In the genomic region with DNA sequence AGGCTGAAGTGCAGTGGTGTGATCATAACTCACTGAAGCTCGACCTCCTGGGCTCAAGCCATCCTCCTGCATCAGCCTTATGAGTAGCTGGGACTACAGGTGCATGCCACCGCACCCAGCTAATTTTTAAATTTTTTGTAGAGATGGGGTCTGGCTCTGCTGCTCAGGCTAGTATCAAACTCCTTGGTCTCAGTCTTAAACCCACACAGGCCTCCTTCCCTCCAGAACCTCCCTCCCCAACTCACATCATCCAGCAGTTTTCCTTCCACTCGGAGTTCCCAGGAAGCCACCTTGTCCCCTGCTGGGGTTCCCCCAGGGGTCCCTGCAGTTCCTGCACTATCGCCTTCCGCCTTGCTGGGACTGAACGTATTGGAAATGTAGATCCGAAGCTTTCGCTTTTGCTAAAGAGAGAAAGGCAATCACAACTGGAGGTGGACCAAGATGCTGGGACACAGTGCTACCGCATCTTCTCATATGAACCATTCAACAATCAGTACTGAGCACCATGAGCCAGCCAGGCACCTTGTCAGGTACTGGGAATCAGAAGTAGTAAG, we compare ENCODE assay signal across 12 cellular contexts. TPM values are rescaled to one million over a fixed set of nuclear protein-coding genes. Genes with fewer than 3 reads are reported as not detected.
DNase-seq lines count a peak whose midpoint lies in the region; ATAC-seq and TF ChIP-seq lines count a peak whose summit lies in the region.
"Had no signal": no experiment of that assay in that cellular context is flagged by ENCODE, and none has a peak within 500 bp of the region (broad histone marks: within the 10 kb centered on the region; RNA-seq: fewer than 3 reads in every experiment).

No MANE protein-coding gene starts in this region.

- intact Hi-C loops in mucosa of descending colon (cut with DNase I, micrococcal nuclease) = no loop called here

- no peak for ATAC-seq in CD4-positive, CD25-positive, alpha-beta regulatory T cell (ENCODE audit: low read depth in 2 of 2)
- no peak for ATAC-seq in mucosa of descending colon
- ATAC-seq: sciatic nerve had no signal

- H3K27ac Mint-ChIP-seq in CD4-positive, CD25-positive, alpha-beta regulatory T cell = peak overlapping the region; percentile 59 to 94 (median 80)
- peak overlapping the region; percentile 49 for H3K27ac Mint-ChIP-seq in progenitor cell of endocrine pancreas

- no peaks in the 10 kb centered on the region for H3K9me3 ChIP-seq in CD4-positive, CD25-positive, alpha-beta regulatory T cell (ENCODE audit: control insufficient read depth in 2 of 2, low read length in 2 of 2)
- no peaks in the 10 kb centered on the region for H3K9me3 ChIP-seq in mucosa of descending colon
- H3K9me3 ChIP-seq: Caco-2 had no signal

- no peaks in the 10 kb centered on the region for H3K27me3 ChIP-seq in CD4-positive, CD25-positive, alpha-beta regulatory T cell (ENCODE audit: control insufficient read depth, insufficient read depth, low read length)
- H3K27me3 ChIP-seq in H7 (ENCODE audit: control insufficient read depth, insufficient read depth, low read length) = no peaks in the 10 kb centered on the region
- H3K27me3 ChIP-seq: brain microvascular endothelial cell had no signal

- peak overlapping the region; percentile 19 for H3K27ac ChIP-seq in CD4-positive, CD25-positive, alpha-beta regulatory T cell (ENCODE audit: insufficient read depth, low read length, poor library complexity, severe bottlenecking)
- peak overlapping the region; percentile 7 for H3K27ac ChIP-seq in angular gyrus (ENCODE audit: low read depth, low read length)
- H3K27ac ChIP-seq: brain microvascular endothelial cell had no signal

- no peak for DNase-seq in CD4-positive, CD25-positive, alpha-beta regulatory T cell
- DNase-seq in H7 = peak; percentile 15
- DNase-seq in progenitor cell of endocrine pancreas (ENCODE audit: low spot score, unreplicated experiment) = no peak
- DNase-seq in mucosa of descending colon = no peak
- no peak for DNase-seq in NCI-H1048 (lab: John Stamatoyannopoulos, UW)
- no peak for DNase-seq in NCI-H774 (lab: John Stamatoyannopoulos, UW)

- no peak overlapping the region for H3K4me3 ChIP-seq in CD4-positive, CD25-positive, alpha-beta regulatory T cell (ENCODE audit: low read depth, low read length)
- H3K4me3 ChIP-seq in H7 (ENCODE audit: insufficient read depth, low read depth, low read length) (no peak overlapping the region), mucosa of descending colon (no peak overlapping the region)

- TF ChIP-seq CTCF in progenitor cell of endocrine pancreas (IDR thresholded peaks at IDR 0.05; ENCODE audit: unreplicated experiment) (no peak), mucosa of descending colon (IDR thresholded peaks at IDR 0.05) (no peak)

- peaks cover 4 to 75% (median 31%) of the 10 kb centered on the region in 4 donors for H3K4me1 Mint-ChIP-seq in CD4-positive, CD25-positive, alpha-beta regulatory T cell
- H3K4me1 Mint-ChIP-seq in progenitor cell of endocrine pancreas (ENCODE audit: low read depth) = peaks cover 4% of the 10 kb centered on the region

- H3K9me3 Mint-ChIP-seq in CD4-positive, CD25-positive, alpha-beta regulatory T cell = no peaks in the 10 kb centered on the region
- no peaks in the 10 kb centered on the region for H3K9me3 Mint-ChIP-seq in progenitor cell of endocrine pancreas (ENCODE audit: low read depth)

- no peaks in the 10 kb centered on the region for H3K27me3 Mint-ChIP-seq in CD4-positive, CD25-positive, alpha-beta regulatory T cell
- H3K27me3 Mint-ChIP-seq in progenitor cell of endocrine pancreas = no peaks in the 10 kb centered on the region

- H3K36me3 Mint-ChIP-seq in CD4-positive, CD25-positive, alpha-beta regulatory T cell = peaks cover 34% of the 10 kb centered on the region
- H3K36me3 Mint-ChIP-seq in progenitor cell of endocrine pancreas (ENCODE audit: insufficient read depth) = peaks cover 12% of the 10 kb centered on the region

- peaks cover 68% of the 10 kb centered on the region for H3K36me3 ChIP-seq in CD4-positive, CD25-positive, alpha-beta regulatory T cell (ENCODE audit: control insufficient read depth, insufficient read depth, low read length)
- H3K36me3 ChIP-seq in H7 (replicated peaks; ENCODE audit: control insufficient read depth, insufficient read depth, low read length) (peaks cover 46% of the 10 kb centered on the region), mucosa of descending colon (ENCODE audit: low read depth) (peaks cover 32% of the 10 kb centered on the region)

- H3K4me1 ChIP-seq in CD4-positive, CD25-positive, alpha-beta regulatory T cell (ENCODE audit: control insufficient read depth, insufficient read depth, low read length, poor library complexity, severe bottlenecking) = peaks cover 60% of the 10 kb centered on the region
- H3K4me1 ChIP-seq in mucosa of descending colon (ENCODE audit: low read depth) = peaks cover 20% of the 10 kb centered on the region
- H3K4me1 ChIP-seq: Caco-2 had no signal

- peak overlapping the region in 1 of 4 donors; percentile 62 for H3K4me3 Mint-ChIP-seq in CD4-positive, CD25-positive, alpha-beta regulatory T cell
- no peak overlapping the region for H3K4me3 Mint-ChIP-seq in progenitor cell of endocrine pancreas (ENCODE audit: low read depth)

RNA-seq across cellular contexts. Expression of a gene that starts 7.2 kb away (rescaled TPM):
- total RNA-seq in CD4-positive, CD25-positive, alpha-beta regulatory T cell = 132 TPM
- polyA plus RNA-seq in CD4-positive, CD25-positive, alpha-beta regulatory T cell = 100 to 1,000 TPM; 104 to 149 (median 113) TPM
- 141 and 144 TPM in 2 replicates for total RNA-seq in H7 (2014; rRNA removed; shearing (Covaris generic))
- total RNA-seq in progenitor cell of endocrine pancreas = 61.6 and 63.8 TPM in 2 replicates
- total RNA-seq in mucosa of descending colon = 10 to 100 TPM; 76.6 to 82.1 (median 80.4) TPM

RNA-seq across cellular contexts. Expression of a gene that starts 7.8 kb away (rescaled TPM):
- total RNA-seq in CD4-positive, CD25-positive, alpha-beta regulatory T cell = 39.4 TPM
- polyA plus RNA-seq in CD4-positive, CD25-positive, alpha-beta regulatory T cell = 10 to 100 TPM; 19.9 to 25.0 (median 23.1) TPM
- total RNA-seq in H7 (2014; rRNA removed; shearing (Covaris generic)) = 30.0 and 54.1 TPM in 2 replicates
- total RNA-seq in progenitor cell of endocrine pancreas = 46.5 and 49.0 TPM in 2 replicates
- 10 to 100 TPM; 26.9 to 48.2 (median 29.4) TPM for total RNA-seq in mucosa of descending colon

RNA-seq across cellular contexts. Expression of a gene that starts 8.0 kb away (rescaled TPM):
- total RNA-seq in CD4-positive, CD25-positive, alpha-beta regulatory T cell = 84.8 TPM
- polyA plus RNA-seq in CD4-positive, CD25-positive, alpha-beta regulatory T cell = 100 to 1,000 TPM; 140 to 222 (median 169) TPM
- total RNA-seq in H7 (2014; rRNA removed; shearing (Covaris generic)) = 29.9 and 34.9 TPM in 2 replicates
- total RNA-seq in progenitor cell of endocrine pancreas = 101 and 109 TPM in 2 replicates
- total RNA-seq in mucosa of descending colon = 100 to 1,000 TPM in 1 of 3 donors, 10 to 100 TPM in 2; 73.3 to 151 (median 96.4) TPM

RNA-seq across cellular contexts. Expression of a gene that starts 38.2 kb away (rescaled TPM):
- total RNA-seq in CD4-positive, CD25-positive, alpha-beta regulatory T cell = 3.8 TPM
- not detected for polyA plus RNA-seq in CD4-positive, CD25-positive, alpha-beta regulatory T cell
- not detected in 2 replicates for total RNA-seq in H7 (2014; rRNA removed; shearing (Covaris generic))
- total RNA-seq in progenitor cell of endocrine pancreas (not detected in 2 replicates), mucosa of descending colon (not detected)
- total RNA-seq: Caco-2, kidney epithelial cell, sciatic nerve, subcutaneous adipose tissue had no signal

RNA-seq across cellular contexts. Expression of a gene that starts 46.5 kb away (rescaled TPM):
- total RNA-seq in CD4-positive, CD25-positive, alpha-beta regulatory T cell = not detected
- polyA plus RNA-seq in CD4-positive, CD25-positive, alpha-beta regulatory T cell = not detected
- total RNA-seq in H7 (2014; rRNA removed; shearing (Covaris generic)) = not detected in 2 replicates
- not detected in 2 replicates for total RNA-seq in progenitor cell of endocrine pancreas
- not detected for total RNA-seq in mucosa of descending colon
- total RNA-seq: Caco-2, kidney epithelial cell, sciatic nerve, subcutaneous adipose tissue had no signal
